Comparison of ENCODE assay signal across 1 cellular context in the genomic region with DNA sequence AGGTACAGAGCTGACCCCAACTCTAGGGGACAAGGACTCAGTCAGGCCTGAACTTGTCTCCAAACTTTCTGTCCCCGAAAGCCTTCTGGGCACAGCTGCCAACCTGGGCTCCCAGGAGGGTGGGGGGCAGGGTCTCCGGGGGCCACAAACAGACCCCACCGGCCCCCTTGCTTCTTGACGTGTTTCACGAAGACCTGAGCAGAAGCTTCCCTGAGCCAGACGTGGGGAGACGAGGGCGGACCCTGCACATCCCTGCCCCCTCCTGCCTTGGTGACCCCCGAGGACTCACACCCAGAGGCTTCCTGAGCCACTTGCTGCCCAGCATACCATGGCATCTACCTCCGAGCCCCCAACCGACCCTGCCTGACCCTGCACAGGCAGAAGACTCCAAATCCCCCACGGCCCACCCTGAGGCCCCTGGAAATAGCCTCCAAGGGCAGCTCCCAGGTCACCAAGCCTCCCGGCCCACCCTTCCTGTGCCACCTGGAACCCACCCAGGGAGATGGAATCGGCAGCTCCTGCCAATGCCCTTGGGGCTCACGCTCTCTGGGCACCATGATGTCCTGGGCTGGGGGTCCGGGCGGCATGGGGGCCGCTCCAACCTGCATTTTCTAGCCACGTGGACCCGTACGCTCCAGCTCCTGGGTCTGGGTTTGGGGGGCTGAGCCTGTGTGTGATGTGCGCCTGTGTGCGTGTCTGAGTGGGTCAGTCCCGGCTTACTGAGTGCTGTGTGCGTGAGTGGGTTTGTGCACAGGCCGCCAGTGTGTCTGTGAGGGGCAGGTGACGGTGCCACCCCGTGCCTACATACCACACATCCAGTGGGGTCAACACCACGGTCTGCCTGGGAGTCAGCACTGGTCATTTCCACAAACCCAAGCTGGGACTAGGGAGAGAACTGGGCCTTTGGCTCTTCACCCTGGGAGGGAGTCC.
TF ChIP-seq lines count a peak whose summit lies in the region.

No MANE protein-coding gene starts in this region.

TF ChIP-seq in HCT116, 20 proteins besides CTCF, POLR2A, EP300 and RAD21 (continued from another document):
- no peak for TF ChIP-seq SP1 (IDR thresholded peaks at IDR 0.05; ENCODE audit: low read depth)
- TF ChIP-seq, protein P1, sequence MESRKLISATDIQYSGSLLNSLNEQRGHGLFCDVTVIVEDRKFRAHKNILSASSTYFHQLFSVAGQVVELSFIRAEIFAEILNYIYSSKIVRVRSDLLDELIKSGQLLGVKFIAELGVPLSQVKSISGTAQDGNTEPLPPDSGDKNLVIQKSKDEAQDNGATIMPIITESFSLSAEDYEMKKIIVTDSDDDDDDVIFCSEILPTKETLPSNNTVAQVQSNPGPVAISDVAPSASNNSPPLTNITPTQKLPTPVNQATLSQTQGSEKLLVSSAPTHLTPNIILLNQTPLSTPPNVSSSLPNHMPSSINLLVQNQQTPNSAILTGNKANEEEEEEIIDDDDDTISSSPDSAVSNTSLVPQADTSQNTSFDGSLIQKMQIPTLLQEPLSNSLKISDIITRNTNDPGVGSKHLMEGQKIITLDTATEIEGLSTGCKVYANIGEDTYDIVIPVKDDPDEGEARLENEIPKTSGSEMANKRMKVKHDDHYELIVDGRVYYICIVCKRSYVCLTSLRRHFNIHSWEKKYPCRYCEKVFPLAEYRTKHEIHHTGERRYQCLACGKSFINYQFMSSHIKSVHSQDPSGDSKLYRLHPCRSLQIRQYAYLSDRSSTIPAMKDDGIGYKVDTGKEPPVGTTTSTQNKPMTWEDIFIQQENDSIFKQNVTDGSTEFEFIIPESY (IDR thresholded peaks at IDR 0.05; ENCODE audit: extremely low read depth, insufficient replicate concordance, low read length): no peak
- TF ChIP-seq, protein P2, sequence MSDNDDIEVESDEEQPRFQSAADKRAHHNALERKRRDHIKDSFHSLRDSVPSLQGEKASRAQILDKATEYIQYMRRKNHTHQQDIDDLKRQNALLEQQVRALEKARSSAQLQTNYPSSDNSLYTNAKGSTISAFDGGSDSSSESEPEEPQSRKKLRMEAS (IDR thresholded peaks at IDR 0.05): no peak
- no peak for TF ChIP-seq EZH2 (IDR thresholded peaks at IDR 0.05)
